In the genomic region with DNA sequence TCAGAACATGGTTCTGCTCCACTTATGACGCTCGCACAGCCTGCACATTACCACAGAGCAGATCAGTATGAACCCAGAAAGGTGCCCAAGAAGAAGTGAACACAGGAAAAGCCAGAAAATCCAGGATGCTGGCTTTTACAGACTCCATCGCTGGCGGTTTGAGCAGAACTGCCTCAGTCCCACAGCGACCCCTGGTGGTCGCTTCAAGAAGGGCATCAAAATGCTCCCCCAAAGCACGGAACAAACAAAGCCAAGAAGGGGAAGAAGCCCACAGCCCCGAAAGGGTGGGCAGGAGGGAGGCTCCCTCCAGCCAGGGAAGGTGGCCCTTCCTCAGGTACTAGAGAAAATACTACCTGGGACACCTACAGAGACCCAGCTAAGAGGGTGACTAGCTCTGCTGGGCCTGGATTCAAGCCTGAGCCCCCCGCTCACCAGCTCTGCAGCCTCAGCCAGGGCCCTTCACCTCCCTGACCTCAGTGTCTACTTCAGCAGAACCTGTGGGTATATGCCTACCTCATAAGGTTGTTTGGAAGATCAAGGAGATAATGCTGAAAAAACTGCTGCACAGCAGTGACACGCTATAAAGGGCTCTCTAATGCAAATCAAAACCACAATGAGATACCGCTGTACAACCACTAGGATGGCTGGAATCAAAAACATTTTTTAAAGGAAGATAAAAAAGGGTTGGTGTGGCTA, we compare ENCODE assay signal across 8 cellular contexts.
DNase-seq lines count a peak whose midpoint lies in the region; ATAC-seq and TF ChIP-seq lines count a peak whose summit lies in the region.

No MANE protein-coding gene starts in this region.

- H3K79me1 ChIP-seq in H9 (ENCODE audit: insufficient read depth, low read depth, low read length, poor library complexity, severe bottlenecking) = peaks cover 3% of the 10 kb centered on the region

- no peak overlapping the region for H3K56ac ChIP-seq in H9 (ENCODE audit: insufficient read length, low read depth, low read length)

- no peaks in the 10 kb centered on the region for H3K27me3 Mint-ChIP-seq in H9 (ENCODE audit: low read depth)

- no peak overlapping the region for H2BK15ac ChIP-seq in H9 (ENCODE audit: low read depth, low read length)

- H3K9me3 ChIP-seq in H9 (ENCODE audit: control insufficient read depth, low read depth, low read length) = no peaks in the 10 kb centered on the region
- H3K9me3 ChIP-seq in ascending aorta = no peaks in the 10 kb centered on the region
- no peaks in the 10 kb centered on the region for H3K9me3 ChIP-seq in right lobe of liver

- POLR2A ChIA-PET in BJ (lab: Charles Lee) = no interaction called here

- WGBS in H9 (ENCODE audit: extremely low coverage, insufficient read length, low lambda C conversion rate) = no CpG with 5 or more reads among the region's 11 CpGs
- WGBS in right lobe of liver (ENCODE audit: insufficient coverage, low coverage, low lambda C conversion rate, missing lambda C conversion rate) = 87% methylated on average over 6 of the region's 11 CpGs

- H3K27me3 ChIP-seq in BJ (ENCODE audit: control insufficient read depth, insufficient read depth, low read length) (no peaks in the 10 kb centered on the region), H9 (ENCODE audit: insufficient read depth, low read length) (no peaks in the 10 kb centered on the region), ascending aorta (no peaks in the 10 kb centered on the region), right lobe of liver (no peaks in the 10 kb centered on the region)

- H2AFZ ChIP-seq in H9 (ENCODE audit: low read length) = no peak overlapping the region

- H4K91ac ChIP-seq in H9 (ENCODE audit: insufficient read length, low read depth, low read length) = no peak overlapping the region

- no peak overlapping the region for H3K18ac ChIP-seq in H9 (ENCODE audit: insufficient read length, low read depth, low read length)

- DNase-seq in BJ (ENCODE audit: low read depth) (no peak), H9 (peak; percentile 62), ascending aorta (ENCODE audit: low spot score in 2 of 2) (no peak), right lobe of liver (no peak), DMS114 treated with DMSO at 0.1 percent for 48 hours (lab: John Stamatoyannopoulos, UW; ENCODE audit: unreplicated experiment) (no peak), HPDE6-E6E7 (ENCODE audit: extremely low spot score) (no peak)

- TF ChIP-seq POLR2A in right lobe of liver (IDR thresholded peaks at IDR 0.05) (no peak), GM18505 (IDR thresholded peaks at IDR 0.05; ENCODE audit: borderline replicate concordance, extremely low read depth, insufficient read depth, insufficient read length) (no peak)

- CTCF ChIA-PET in BJ (lab: Yijun Ruan, JAX) = interaction anchor here (0.8 kb wide), 1 partner anchor 21 kb away, joined by 3 read pairs; no protein-coding TSS in a partner anchor

- no peaks in the 10 kb centered on the region for H3K23me2 ChIP-seq in H9 (ENCODE audit: insufficient read length, low read depth, low read length, poor library complexity, severe bottlenecking)

- H3K14ac ChIP-seq in H9 (ENCODE audit: insufficient read depth, low read length) = no peak overlapping the region

- no peak overlapping the region for H2BK5ac ChIP-seq in H9 (ENCODE audit: insufficient read length, low read length)

- H3K4me3 Mint-ChIP-seq in H9 = no peak overlapping the region

- H3K4me3 ChIP-seq in BJ (ENCODE audit: low read depth, low read length) = no peak overlapping the region
- H3K4me3 ChIP-seq in ascending aorta = no peak overlapping the region
- no peak overlapping the region for H3K4me3 ChIP-seq in right lobe of liver

- H2BK12ac ChIP-seq in H9 (ENCODE audit: insufficient read length, low read depth, low read length) = no peak overlapping the region

- no peak overlapping the region for H3T11ph ChIP-seq in H9 (ENCODE audit: low read length)

- no peak overlapping the region for H3K4ac ChIP-seq in H9 (ENCODE audit: low read depth, low read length)

- H3K9ac ChIP-seq in H9 (ENCODE audit: extremely low read depth, insufficient read length, low read length) = no peak overlapping the region

- H3K4me1 ChIP-seq in H9 (ENCODE audit: insufficient read depth, low read length) (no peaks in the 10 kb centered on the region), ascending aorta (no peaks in the 10 kb centered on the region), right lobe of liver (no peaks in the 10 kb centered on the region)

- no peak for ATAC-seq in right lobe of liver
- no peak for ATAC-seq in HG03571 (IDR thresholded peaks at IDR 0.05; ENCODE audit: unreplicated experiment)
- no peak for ATAC-seq in GM18505 (IDR thresholded peaks at IDR 0.05; ENCODE audit: unreplicated experiment)

- H3K36me3 ChIP-seq in BJ (ENCODE audit: control insufficient read depth, insufficient read depth, low read length) (peaks cover 37% of the 10 kb centered on the region), ascending aorta (peaks cover 39 to 67% of the 10 kb centered on the region in 2 donors), right lobe of liver (peaks cover 0 to 20% (median 8%) of the 10 kb centered on the region in 4 donors)

- peak; percentile 77 for TF ChIP-seq CTCF in BJ (IDR thresholded peaks at IDR 0.05; ENCODE audit: insufficient read depth, low read depth, low read length)
- peak; percentile 92 for TF ChIP-seq CTCF in H9 (conservative IDR thresholded peaks at IDR 0.05)
- peak; percentile 16 to 55 (median 42) for TF ChIP-seq CTCF in ascending aorta (IDR thresholded peaks at IDR 0.05)
- peak; percentile 27 to 60 (median 54) for TF ChIP-seq CTCF in right lobe of liver (IDR thresholded peaks at IDR 0.05)

- no peak overlapping the region; a peak in 1 of 7 replicates for H3K27ac Mint-ChIP-seq in H9

- no peak overlapping the region for H2AK5ac ChIP-seq in H9 (ENCODE audit: insufficient read length, low read length)

- no peak overlapping the region for H2BK20ac ChIP-seq in H9 (ENCODE audit: low read depth, low read length, poor library complexity, severe bottlenecking)

- no peak overlapping the region for H3K23ac ChIP-seq in H9 (ENCODE audit: insufficient read length, low read depth, low read length)

- H4K8ac ChIP-seq in H9 (replicated peaks; ENCODE audit: insufficient read length, low read depth, low read length) = no peak overlapping the region

- peaks cover 72 to 92% (median 77%) of the 10 kb centered on the region in 3 experiments for H3K36me3 Mint-ChIP-seq in H9 (ENCODE audit: insufficient read depth in 1 of 3, low read depth in 3 of 3)

- peaks cover 2% of the 10 kb centered on the region for H4K20me1 ChIP-seq in H9 (ENCODE audit: control insufficient read depth, insufficient read depth, insufficient read length)

- no peak overlapping the region for H3K4me2 ChIP-seq in H9 (ENCODE audit: insufficient read depth, insufficient read length, low read length)

- peaks cover 0 to 3% of the 10 kb centered on the region in 2 experiments; a peak in 2 of 4 replicates for H3K4me1 Mint-ChIP-seq in H9

- H3K9me3 Mint-ChIP-seq in H9 = peaks cover 18 to 28% of the 10 kb centered on the region in 2 experiments

- H4K5ac ChIP-seq in H9 (ENCODE audit: insufficient read length, low read depth, low read length) = no peak overlapping the region

- intact Hi-C loops in ascending aorta (cut with DNase I) (no loop called here), right lobe of liver (cut with DNase I) (no loop called here)

- peaks cover 4% of the 10 kb centered on the region; the same call in 1 of the 2 replicates for H3K79me2 ChIP-seq in H9 (ENCODE audit: insufficient read depth, low read length)

- H3K27ac ChIP-seq in H9 (ENCODE audit: insufficient read length, low read depth, low read length) (no peak overlapping the region), ascending aorta (no peak overlapping the region), right lobe of liver (no peak overlapping the region)

- H2BK120ac ChIP-seq in H9 (ENCODE audit: low read depth, low read length, poor library complexity, severe bottlenecking) = no peak overlapping the region

Comparison
In these comparisons a context has a peak if more than half of its experiments do, and no peak if none do; other contexts are left out.
1. CTCF ChIP-seq: peak in every context shown above with its lines; median percentile 92 in H9; 77 in BJ; 54 in right lobe of liver; 42 in ascending aorta.